11 cellular contexts compared by ENCODE assay signal in the genomic region with DNA sequence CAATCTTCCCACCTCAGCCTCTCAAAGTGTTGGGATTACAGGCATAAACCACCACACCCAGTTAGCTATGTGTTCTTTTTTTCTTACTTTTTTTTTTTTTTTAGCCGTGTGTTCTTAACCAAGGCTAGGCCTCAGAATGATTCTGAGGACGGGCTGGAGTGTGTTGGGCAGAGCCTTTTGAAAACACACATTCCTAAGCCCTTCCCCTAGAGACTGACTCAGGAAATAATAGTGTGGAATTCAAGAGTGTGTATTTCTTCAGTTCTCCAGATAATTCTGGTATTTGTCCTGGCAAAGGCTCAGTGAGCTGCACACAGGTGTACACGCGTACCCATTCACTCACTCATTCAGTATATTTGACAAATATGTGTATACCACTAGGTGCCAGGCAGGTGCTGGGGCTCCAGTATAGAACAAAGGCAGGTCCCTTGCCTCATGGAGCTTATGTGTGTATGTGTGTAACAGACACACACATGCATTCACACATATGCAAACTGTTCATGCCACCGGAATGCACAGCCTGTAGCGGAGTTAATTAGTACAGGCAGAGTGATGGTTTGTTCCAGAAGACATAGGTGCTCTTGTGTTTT. TPM values are rescaled to one million over a fixed set of nuclear protein-coding genes. Genes with fewer than 3 reads are reported as not detected.
DNase-seq lines count a peak whose midpoint lies in the region; ATAC-seq, FAIRE-seq and TF ChIP-seq lines count a peak whose summit lies in the region.
"Had no signal": no experiment of that assay in that cellular context is flagged by ENCODE, and none has a peak within 500 bp of the region (broad histone marks: within the 10 kb centered on the region; RNA-seq: fewer than 3 reads in every experiment).

No MANE protein-coding gene starts in this region.

- no peak overlapping the region for H3K4me3 Mint-ChIP-seq in endodermal cell
- peak overlapping the region in 3 of 10 donors; percentile 39 to 44 (median 44) for H3K4me3 Mint-ChIP-seq in naive thymus-derived CD4-positive, alpha-beta T cell
- H3K4me3 Mint-ChIP-seq: IgD-negative memory B cell had no signal

- H3K27me3 ChIP-seq in HL-60 (ENCODE audit: insufficient read depth, poor library complexity, severe bottlenecking) (no peaks in the 10 kb centered on the region), endodermal cell (ENCODE audit: control insufficient read depth, insufficient read depth, low read length, poor library complexity, severe bottlenecking) (no peaks in the 10 kb centered on the region)
- no peaks in the 10 kb centered on the region for H3K27me3 ChIP-seq in naive thymus-derived CD4-positive, alpha-beta T cell (ENCODE audit: control insufficient read depth in 2 of 2, insufficient read depth in 2 of 2, low read length in 2 of 2)
- H3K27me3 ChIP-seq: cardiac muscle cell had no signal

- peak overlapping the region; percentile 66; the same call in 1 of the 2 replicates for H3K27ac ChIP-seq in HL-60 (replicated peaks)
- peak overlapping the region; percentile 36 for H3K27ac ChIP-seq in endodermal cell (ENCODE audit: low read depth, low read length)
- peak overlapping the region; percentile 7 for H3K27ac ChIP-seq in naive thymus-derived CD4-positive, alpha-beta T cell (ENCODE audit: low read depth, low read length)
- H3K27ac ChIP-seq: cardiac muscle cell had no signal

- no peaks in the 10 kb centered on the region for H3K4me1 ChIP-seq in endodermal cell (ENCODE audit: control insufficient read depth, insufficient read depth, low read length)
- H3K4me1 ChIP-seq in naive thymus-derived CD4-positive, alpha-beta T cell (ENCODE audit: control insufficient read depth in 2 of 2, insufficient read depth in 2 of 2, low read length in 2 of 2), result peaks cover 66 to 70% of the 10 kb centered on the region in 2 donors

- ATAC-seq in naive thymus-derived CD4-positive, alpha-beta T cell, result no peak

- H3K9ac ChIP-seq in endodermal cell (ENCODE audit: extremely low read depth, low read length, poor library complexity, severe bottlenecking), result no peak overlapping the region

- DNase-seq in A172 (ENCODE audit: low spot score) (peak; percentile 18), HL-60 (ENCODE audit: low read depth in 1 of 2, low spot score in 1 of 2) (no peak), endodermal cell (peak; percentile 24), NCI-H526 treated with DMSO at 0.1 percent for 48 hours (lab: John Stamatoyannopoulos, UW) (no peak), NOMO-1 treated with DMSO at 0.1 percent for 48 hours (lab: John Stamatoyannopoulos, UW; ENCODE audit: unreplicated experiment) (no peak), HT-29 (ENCODE audit: low spot score) (no peak), H54 (ENCODE audit: insufficient read length, low spot score) (no peak)
- no peak for DNase-seq in naive thymus-derived CD4-positive, alpha-beta T cell

- intact Hi-C loops in naive thymus-derived CD4-positive, alpha-beta T cell (cut with micrococcal nuclease), result loop anchor here in 1 of 2 donors (2.0 kb wide), 1 partner anchor 25 kb away; no protein-coding TSS in a partner anchor

- CTCF ChIA-PET in naive thymus-derived CD4-positive, alpha-beta T cell (lab: Charles Lee), result interaction anchor here (0.5 to 6.0 kb wide), 14 partner anchors 14 to 545 kb away, joined by 3 to 30 read pairs (median 5); a partner anchor contains a TSS

- no peak for FAIRE-seq in H54 (lab: Jason Lieb, UNC)

- no peaks in the 10 kb centered on the region for H3K9me3 ChIP-seq in endodermal cell (ENCODE audit: control insufficient read depth, low read length)
- no peaks in the 10 kb centered on the region for H3K9me3 ChIP-seq in naive thymus-derived CD4-positive, alpha-beta T cell (ENCODE audit: control insufficient read depth in 2 of 3, low read length in 3 of 3)

- no peak overlapping the region for H3K27ac Mint-ChIP-seq in endodermal cell
- peak overlapping the region; percentile 32 to 84 (median 69) for H3K27ac Mint-ChIP-seq in naive thymus-derived CD4-positive, alpha-beta T cell
- H3K27ac Mint-ChIP-seq: IgD-negative memory B cell had no signal

- H3K4me3 ChIP-seq in HL-60 (replicated peaks; ENCODE audit: insufficient read depth, low read length) (no peak overlapping the region), endodermal cell (ENCODE audit: low read length) (no peak overlapping the region)
- no peak overlapping the region for H3K4me3 ChIP-seq in naive thymus-derived CD4-positive, alpha-beta T cell (ENCODE audit: low read length)
- H3K4me3 ChIP-seq: cardiac muscle cell had no signal

- POLR2A ChIA-PET in naive thymus-derived CD4-positive, alpha-beta T cell (lab: Charles Lee), result interaction anchor here (0.6 to 17.2 kb wide), 8 partner anchors 11 to 249 kb away, joined by 3 to 300 read pairs (median 4); a partner anchor contains a TSS

- H3K27me3 Mint-ChIP-seq in endodermal cell (ENCODE audit: insufficient read depth), result no peaks in the 10 kb centered on the region
- no peaks in the 10 kb centered on the region for H3K27me3 Mint-ChIP-seq in naive thymus-derived CD4-positive, alpha-beta T cell
- H3K27me3 Mint-ChIP-seq: IgD-negative memory B cell had no signal

- 69% methylated on average over 5 of the region's 6 CpGs; no CpG with 5 or more reads in 1 of the 2 experiments for WGBS in endodermal cell (ENCODE audit: insufficient coverage in 1 of 2, insufficient read length in 1 of 2), 2 experiments

- no peaks in the 10 kb centered on the region for H3K9me3 Mint-ChIP-seq in endodermal cell
- H3K9me3 Mint-ChIP-seq in naive thymus-derived CD4-positive, alpha-beta T cell, result no peaks in the 10 kb centered on the region
- H3K9me3 Mint-ChIP-seq: IgD-negative memory B cell had no signal

- peaks cover 44% of the 10 kb centered on the region for H3K36me3 ChIP-seq in endodermal cell (ENCODE audit: control insufficient read depth, insufficient read depth, low read length)
- H3K36me3 ChIP-seq in naive thymus-derived CD4-positive, alpha-beta T cell (ENCODE audit: control insufficient read depth in 2 of 3, insufficient read depth in 3 of 3, low read length in 3 of 3), result no peaks in the 10 kb centered on the region

- no peak for TF ChIP-seq CTCF in HL-60 (IDR thresholded peaks at IDR 0.05; ENCODE audit: insufficient read depth, low read length)
- no peak for TF ChIP-seq CTCF in endodermal cell (conservative IDR thresholded peaks at IDR 0.05)

- TF ChIP-seq POLR2A in H54 (IDR thresholded peaks at IDR 0.05; ENCODE audit: low read depth, low read length), result no peak

- H3K36me3 Mint-ChIP-seq in endodermal cell (ENCODE audit: low read depth), result peaks cover 25% of the 10 kb centered on the region
- peaks cover 5 to 41% (median 12%) of the 10 kb centered on the region in 5 donors for H3K36me3 Mint-ChIP-seq in naive thymus-derived CD4-positive, alpha-beta T cell

- no peaks in the 10 kb centered on the region for H3K4me1 Mint-ChIP-seq in endodermal cell
- H3K4me1 Mint-ChIP-seq in naive thymus-derived CD4-positive, alpha-beta T cell, result peaks cover 65 to 92% (median 81%) of the 10 kb centered on the region in 7 donors

RNA-seq across cellular contexts. Expression of a gene that starts 19.4 kb away (rescaled TPM):
- 13.4 and 14.3 TPM in 2 replicates for total RNA-seq in A172 (2014; rRNA removed; shearing (Covaris generic))
- total RNA-seq in endodermal cell, result 10 to 100 TPM; 27.4 to 30.1 TPM
- 25.3 TPM for polyA plus RNA-seq in endodermal cell (2013, experiment 1 of 2)
- polyA plus RNA-seq in endodermal cell (2013, experiment 2 of 2), result 24.3 TPM
- total RNA-seq in naive thymus-derived CD4-positive, alpha-beta T cell, result 100 to 1,000 TPM; 120 to 151 (median 147) TPM
- 100 to 1,000 TPM in 1 of 2 donors, 10 to 100 TPM in 1; 75.8 to 109 TPM for polyA plus RNA-seq in naive thymus-derived CD4-positive, alpha-beta T cell
- total RNA-seq in HT-29 (2014; rRNA removed; shearing (Covaris generic)), result 20.4 and 20.8 TPM in 2 replicates

RNA-seq across cellular contexts. Expression of a gene that starts 42.7 kb away (rescaled TPM):
- total RNA-seq in A172 (2014; rRNA removed; shearing (Covaris generic)), result 12.8 and 12.9 TPM in 2 replicates
- total RNA-seq in endodermal cell, result 10 to 100 TPM; 23.4 to 24.0 TPM
- polyA plus RNA-seq in endodermal cell (2013, experiment 1 of 2), result 18.4 TPM
- polyA plus RNA-seq in endodermal cell (2013, experiment 2 of 2), result 15.6 TPM
- 10 to 100 TPM; 13.6 to 25.9 (median 18.3) TPM for total RNA-seq in naive thymus-derived CD4-positive, alpha-beta T cell
- polyA plus RNA-seq in naive thymus-derived CD4-positive, alpha-beta T cell, result 10 to 100 TPM in 1 of 2 donors, 1 to 10 TPM in 1; 8.7 to 13.7 TPM
- 18.7 and 19.0 TPM in 2 replicates for total RNA-seq in HT-29 (2014; rRNA removed; shearing (Covaris generic))

RNA-seq across cellular contexts. Expression of a gene that starts 42.8 kb away (rescaled TPM):
- total RNA-seq in A172 (2014; rRNA removed; shearing (Covaris generic)), result 9.1 and 10.2 TPM in 2 replicates
- total RNA-seq in endodermal cell, result 10 to 100 TPM; 12.1 to 12.3 TPM
- 11.1 TPM for polyA plus RNA-seq in endodermal cell (2013, experiment 1 of 2)
- polyA plus RNA-seq in endodermal cell (2013, experiment 2 of 2), result 10.9 TPM
- 10 to 100 TPM; 15.5 to 19.9 (median 19.1) TPM for total RNA-seq in naive thymus-derived CD4-positive, alpha-beta T cell
- 10 to 100 TPM; 52.1 to 67.7 TPM for polyA plus RNA-seq in naive thymus-derived CD4-positive, alpha-beta T cell
- 27.4 and 30.4 TPM in 2 replicates for total RNA-seq in HT-29 (2014; rRNA removed; shearing (Covaris generic))

RNA-seq across cellular contexts. Expression of a gene that starts 50.1 kb away (rescaled TPM):
- total RNA-seq in A172 (2014; rRNA removed; shearing (Covaris generic)), result not detected in 2 replicates
- not detected for total RNA-seq in endodermal cell
- polyA plus RNA-seq in endodermal cell (2013, experiment 1 of 2), result not detected
- polyA plus RNA-seq in endodermal cell (2013, experiment 2 of 2), result not detected
- not detected for total RNA-seq in naive thymus-derived CD4-positive, alpha-beta T cell
- not detected for polyA plus RNA-seq in naive thymus-derived CD4-positive, alpha-beta T cell
- not detected in 2 replicates for total RNA-seq in HT-29 (2014; rRNA removed; shearing (Covaris generic))
- total RNA-seq: cardiac muscle cell, kidney epithelial cell had no signal
- polyA plus RNA-seq: cardiac muscle cell, IgD-negative memory B cell had no signal

Comparison
In these comparisons a context has a peak if more than half of its experiments do, and no peak if none do; other contexts are left out.
1. DNase-seq: peak in A172 (single experiment) and endodermal cell (single experiment); none in HL-60 (0 of 2), naive thymus-derived CD4-positive, alpha-beta T cell (0 of 9), NCI-H526 treated with DMSO at 0.1 percent for 48 hours (single experiment), NOMO-1 treated with DMSO at 0.1 percent for 48 hours (single experiment), HT-29 (single experiment) and H54 (single experiment).
2. H3K27ac ChIP-seq: peak in every context shown above with its lines; median percentile 66 in HL-60; 36 in endodermal cell; 7 in naive thymus-derived CD4-positive, alpha-beta T cell.